Comparison of ENCODE assay signal across 8 cellular contexts in the genomic region with DNA sequence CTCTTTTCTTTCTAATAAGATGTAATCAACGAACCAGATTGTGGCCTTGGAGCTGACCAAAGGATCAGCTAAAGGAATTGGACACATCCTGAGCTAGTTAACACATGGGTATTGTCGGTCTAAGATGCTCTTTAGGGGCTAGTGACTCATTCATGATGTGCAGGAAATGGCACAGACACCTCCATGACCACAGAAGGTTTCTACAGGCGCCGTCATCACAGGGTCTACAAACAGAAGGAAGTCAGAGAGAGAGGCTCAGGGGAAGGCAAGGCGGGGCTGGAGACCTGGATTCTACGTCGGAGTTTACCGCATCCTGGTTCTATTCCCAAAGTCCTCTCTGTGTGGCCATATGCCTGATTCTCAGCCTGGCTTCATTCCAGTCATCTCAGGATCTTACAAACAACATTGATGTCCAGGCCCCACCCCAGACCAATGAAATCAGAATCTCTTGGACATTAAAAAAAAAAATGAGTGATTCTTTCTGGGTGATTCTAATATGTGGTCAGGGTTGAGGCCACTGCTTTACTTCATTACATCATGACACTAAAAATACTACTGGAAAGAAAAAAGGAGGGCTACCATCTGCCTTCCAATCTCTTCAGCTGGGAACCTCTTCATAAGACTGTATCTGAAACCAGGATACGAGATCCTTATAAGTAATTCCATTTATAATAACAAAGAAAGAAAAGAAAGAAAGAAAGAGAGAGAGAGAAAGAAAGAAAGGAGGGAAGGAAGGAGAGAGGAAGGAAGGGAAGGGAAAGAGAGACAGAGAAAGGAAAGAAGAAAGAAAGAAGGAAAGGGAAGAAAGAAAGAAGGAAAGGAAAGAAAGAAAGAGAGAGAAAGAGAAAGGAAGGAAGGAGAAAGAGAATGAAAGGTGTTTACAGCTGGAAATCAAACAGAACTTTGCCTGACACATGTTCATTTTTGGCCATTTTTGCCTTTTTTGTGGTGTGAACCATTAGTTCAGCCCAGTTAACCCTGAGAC. TPM values are rescaled to one million over a fixed set of nuclear protein-coding genes. Genes with fewer than 3 reads are reported as not detected.
DNase-seq lines count a peak whose midpoint lies in the region; ATAC-seq and TF ChIP-seq lines count a peak whose summit lies in the region.

No MANE protein-coding gene starts in this region.

- CTCF ChIA-PET in mammary epithelial cell (lab: Charles Lee; ENCODE audit: low non-redundant PET): no interaction called here

- TF ChIP-seq CTCF in mammary epithelial cell (conservative IDR thresholded peaks at IDR 0.05 in 1 of 2, IDR thresholded peaks at IDR 0.05 in 1 of 2; ENCODE audit: extremely low read depth in 1 of 2, insufficient read depth in 1 of 2, low read depth in 1 of 2, low read length in 2 of 2): no peak

- dilution Hi-C loops in mammary epithelial cell (cut with HindIII; ENCODE audit: low sequenced_read_pairs): no loop called here

- ATAC-seq in GM18520 (IDR thresholded peaks at IDR 0.05; ENCODE audit: unreplicated experiment) (peak; percentile 77), HG03045 (IDR thresholded peaks at IDR 0.05; ENCODE audit: unreplicated experiment) (peak; percentile 73), aorta (ENCODE audit: low FRiP score) (no peak), right cardiac atrium (no peak)

- H3K4me3 ChIP-seq in mammary epithelial cell (replicated peaks in 1 of 3; ENCODE audit: insufficient read depth in 1 of 3, low read depth in 2 of 3, low read length in 3 of 3) (no peak overlapping the region), aorta (ENCODE audit: low read length in 2 of 2) (no peak overlapping the region), right cardiac atrium (ENCODE audit: low read length) (no peak overlapping the region)

- H3K79me2 ChIP-seq in mammary epithelial cell (ENCODE audit: insufficient read depth, low read length): no peaks in the 10 kb centered on the region

- peak overlapping the region; percentile 77 for H3K27ac ChIP-seq in mammary epithelial cell (ENCODE audit: insufficient read depth, low read depth, low read length)
- no peak overlapping the region for H3K27ac ChIP-seq in aorta (ENCODE audit: low read depth in 1 of 2, low read length in 2 of 2)
- no peak overlapping the region for H3K27ac ChIP-seq in right cardiac atrium (ENCODE audit: low read length)

- H3K4me1 ChIP-seq in mammary epithelial cell (ENCODE audit: insufficient read depth, low read length): peaks cover 29% of the 10 kb centered on the region
- H3K4me1 ChIP-seq in aorta (ENCODE audit: control insufficient read depth in 1 of 2, insufficient read depth in 2 of 2, low read length in 2 of 2): peaks cover 0 to 3% of the 10 kb centered on the region in 2 donors
- no peaks in the 10 kb centered on the region for H3K4me1 ChIP-seq in right cardiac atrium (ENCODE audit: control insufficient read depth, insufficient read depth, low read length)

- H3K9me3 ChIP-seq in mammary epithelial cell (replicated peaks; ENCODE audit: insufficient read depth, low read length) (no peaks in the 10 kb centered on the region), aorta (ENCODE audit: control insufficient read depth, low read length) (no peaks in the 10 kb centered on the region), right cardiac atrium (ENCODE audit: control insufficient read depth, low read length) (no peaks in the 10 kb centered on the region)

- H3K27me3 ChIP-seq in mammary epithelial cell (ENCODE audit: insufficient read depth, low read length) (no peaks in the 10 kb centered on the region), aorta (ENCODE audit: control insufficient read depth in 1 of 2, insufficient read depth in 2 of 2, low read length in 1 of 2) (no peaks in the 10 kb centered on the region), right cardiac atrium (ENCODE audit: control insufficient read depth, insufficient read depth) (no peaks in the 10 kb centered on the region)

- peak overlapping the region; percentile 7 for H3K4me2 ChIP-seq in mammary epithelial cell (ENCODE audit: insufficient read depth, low read depth, low read length)

- H3K36me3 ChIP-seq in mammary epithelial cell (ENCODE audit: insufficient read depth, low read length) (no peaks in the 10 kb centered on the region), aorta (ENCODE audit: control insufficient read depth in 1 of 2, insufficient read depth in 2 of 2, low read length in 1 of 2) (no peaks in the 10 kb centered on the region)

- peak overlapping the region; percentile 35 for H2AFZ ChIP-seq in mammary epithelial cell (ENCODE audit: low read depth, low read length)

- intact Hi-C loops in mammary epithelial cell (cut with micrococcal nuclease): loop anchor here (2.0 kb wide), 1 partner anchor 44 kb away; no protein-coding TSS in a partner anchor
- intact Hi-C loops in aorta (cut with DNase I): loop anchor here (5.0 to 10.0 kb wide), 4 partner anchors 60 to 250 kb away; a partner anchor contains a TSS
- intact Hi-C loops in right cardiac atrium (cut with DNase I): loop anchor here in 1 of 4 donors (10.0 kb wide), 1 partner anchor 50 kb away; no protein-coding TSS in a partner anchor

- TSS peak; percentile 94 for BruUV-seq in mammary epithelial cell (replicated peaks; lab: Mats Ljungman, UMichigan)

- H3K9ac ChIP-seq in mammary epithelial cell (ENCODE audit: insufficient read depth, low read length): no peak overlapping the region

- DNase-seq in T-helper 22 cell (ENCODE audit: low read depth) (peak; percentile 6), mammary epithelial cell (peak; percentile 99), NCI-H69 (lab: John Stamatoyannopoulos, UW) (no peak), aorta (no peak), right cardiac atrium (no peak)
- peak; percentile 33 to 76 for DNase-seq in stimulated activated CD4-positive, alpha-beta T cell treated with anti-CD3 and anti-CD28 coated beads, Interleukin-4, amount 100 ng/mL, for 4 hours

- no peaks in the 10 kb centered on the region for H4K20me1 ChIP-seq in mammary epithelial cell (ENCODE audit: insufficient read depth, low read length)

- WGBS in mammary epithelial cell (ENCODE audit: low coverage, missing lambda C conversion rate): 31% methylated on average over 9 of the region's 9 CpGs
- WGBS in aorta, 2 donors: 87 to 93% methylated on average over 9 of the region's 9 CpGs
- 65% methylated on average over 9 of the region's 9 CpGs for WGBS in right cardiac atrium

- in situ Hi-C loops in mammary epithelial cell (cut with MboI; ENCODE audit: low sequenced_read_pairs in 2 of 2): no loop called here

RNA-seq across cellular contexts. Expression of a gene that starts 11.6 kb away (rescaled TPM):
- total RNA-seq in mammary epithelial cell: 10 to 100 TPM in 1 of 2 donors, under 1 TPM in 1; 0.83 to 11.7 TPM
- polyA plus RNA-seq in mammary epithelial cell: 58.5 TPM
- polyA minus RNA-seq in mammary epithelial cell: 120 TPM
- 1 to 10 TPM; 2.7 TPM for total RNA-seq in aorta
- polyA plus RNA-seq in aorta: under 1 TPM; 0.05 to 0.25 TPM
- total RNA-seq in right cardiac atrium: under 1 TPM; 0.31 to 0.97 (median 0.62) TPM
- polyA plus RNA-seq in right cardiac atrium: 0.18 TPM

Comparison
In these comparisons a context has a peak if more than half of its experiments do, and no peak if none do; other contexts are left out.
1. ATAC-seq: peak in GM18520 (single experiment) and HG03045 (single experiment); none in aorta (single experiment) and right cardiac atrium (0 of 2).
2. DNase-seq: peak in T-helper 22 cell (single experiment), mammary epithelial cell (single experiment) and stimulated activated CD4-positive, alpha-beta T cell treated with anti-CD3 and anti-CD28 coated beads, Interleukin-4, amount 100 ng/mL, for 4 hours (2 of 2); none in NCI-H69 (single experiment), aorta (0 of 2) and right cardiac atrium (0 of 3).